Comparison of ENCODE assay signal across 12 cellular contexts in the genomic region with DNA sequence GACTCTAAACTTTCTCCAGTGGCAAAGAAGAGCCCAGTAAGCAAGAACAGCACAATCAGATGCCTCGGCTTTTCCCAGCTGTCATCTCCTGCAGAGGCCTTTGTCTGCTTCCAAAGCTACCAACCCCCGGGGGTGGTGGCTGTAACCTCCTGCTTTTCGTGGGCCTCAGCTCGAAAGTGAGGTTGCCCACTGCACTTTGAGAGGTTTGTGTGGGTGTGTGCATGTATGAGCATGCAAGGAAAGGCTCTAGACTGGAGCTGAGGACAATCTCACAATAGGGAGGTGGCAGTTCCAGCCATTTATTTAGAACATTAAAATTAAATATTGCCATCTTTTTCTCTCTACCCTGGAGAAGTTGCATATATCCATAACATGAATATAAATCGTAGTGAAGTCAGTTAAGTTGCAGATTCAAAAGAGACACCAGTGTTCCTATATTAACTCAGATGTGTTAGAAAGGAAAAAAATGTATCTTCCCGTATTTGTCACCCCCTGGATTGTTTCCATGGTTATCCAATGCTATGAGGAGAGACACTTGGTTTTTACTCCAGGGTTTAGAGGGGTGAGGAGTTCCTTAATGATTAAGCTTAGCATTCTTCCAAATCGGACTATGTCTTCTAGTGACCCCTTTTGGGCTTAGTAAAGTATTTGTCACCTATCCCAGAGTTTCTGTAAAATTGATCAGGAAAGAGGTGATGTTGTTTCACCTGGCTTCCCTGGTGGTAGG.
DNase-seq lines count a peak whose midpoint lies in the region; ATAC-seq and TF ChIP-seq lines count a peak whose summit lies in the region.
"Had no signal": no experiment of that assay in that cellular context is flagged by ENCODE, and none has a peak within 500 bp of the region (broad histone marks: within the 10 kb centered on the region; RNA-seq: fewer than 3 reads in every experiment).

No MANE protein-coding gene starts in this region.

- TF ChIP-seq CTCF in RWPE1 (conservative IDR thresholded peaks at IDR 0.05; ENCODE audit: low read depth) = no peak
- no peak for TF ChIP-seq CTCF in epithelial cell of proximal tubule (conservative IDR thresholded peaks at IDR 0.05; ENCODE audit: low read depth, low read length)
- TF ChIP-seq CTCF in ascending aorta (IDR thresholded peaks at IDR 0.05) = no peak

- H3K27me3 ChIP-seq in neuron (ENCODE audit: insufficient read depth, low read length) (no peaks in the 10 kb centered on the region), ascending aorta (no peaks in the 10 kb centered on the region)

- POLR2A ChIA-PET in RWPE1 (lab: Yijun Ruan, JAX; ENCODE audit: low non-redundant PET) = no interaction called here

- peak; percentile 32 for DNase-seq in EH (ENCODE audit: low read depth)
- no peak for DNase-seq in RWPE1 (ENCODE audit: low spot score)
- DNase-seq in epithelial cell of proximal tubule (ENCODE audit: low read depth) = peak; percentile 82
- DNase-seq in DMS114 treated with DMSO at 0.1 percent for 48 hours (lab: John Stamatoyannopoulos, UW; ENCODE audit: unreplicated experiment) = no peak
- no peak for DNase-seq in ascending aorta (ENCODE audit: low spot score in 2 of 2)
- DNase-seq: COR-L47, GF-D8, GOT3, NCI-H526 treated with DMSO at 0.1 percent for 48 hours had no signal

- no peaks in the 10 kb centered on the region for H3K9me3 ChIP-seq in neuron (ENCODE audit: low read length)
- H3K9me3 ChIP-seq in ascending aorta = no peaks in the 10 kb centered on the region

- intact Hi-C loops in ascending aorta (cut with DNase I) = no loop called here

- peak overlapping the region; percentile 17 for H2AFZ ChIP-seq in neuron (ENCODE audit: low read depth, low read length)

- peaks cover 4% of the 10 kb centered on the region for H3K4me1 ChIP-seq in neuron (ENCODE audit: insufficient read depth, low read length)
- peaks cover 0 to 8% of the 10 kb centered on the region in 2 donors for H3K4me1 ChIP-seq in ascending aorta

- CTCF ChIA-PET in RWPE1 (lab: Yijun Ruan, JAX) = interaction anchor here (0.7 kb wide), 1 partner anchor 571 kb away, joined by 4 read pairs; no protein-coding TSS in a partner anchor

- ATAC-seq in HG02759 (IDR thresholded peaks at IDR 0.05; ENCODE audit: unreplicated experiment) (no peak), HG03095 (IDR thresholded peaks at IDR 0.05; ENCODE audit: unreplicated experiment) (no peak)

- no peak overlapping the region for H3K4me3 ChIP-seq in epithelial cell of proximal tubule (ENCODE audit: low read depth, low read length)
- H3K4me3 ChIP-seq in neuron (ENCODE audit: low read length) = no peak overlapping the region
- no peak overlapping the region for H3K4me3 ChIP-seq in ascending aorta

- no peaks in the 10 kb centered on the region for H3K36me3 ChIP-seq in neuron (ENCODE audit: insufficient read depth, low read length)
- no peaks in the 10 kb centered on the region for H3K36me3 ChIP-seq in ascending aorta

- peak overlapping the region; percentile 35; the same call in 1 of the 2 replicates for H3K27ac ChIP-seq in RWPE1
- H3K27ac ChIP-seq in ascending aorta = no peak overlapping the region

Comparison
In these comparisons a context has a peak if more than half of its experiments do, and no peak if none do; other contexts are left out.
1. DNase-seq: peak in EH (single experiment) and epithelial cell of proximal tubule (single experiment); none in RWPE1 (single experiment), DMS114 treated with DMSO at 0.1 percent for 48 hours (single experiment) and ascending aorta (0 of 2).